Comparison of ENCODE assay signal across 13 cellular contexts in genomic region chr1:42282867-42283583, GRCh38. TPM values are rescaled to one million over a fixed set of nuclear protein-coding genes. Genes with fewer than 3 reads are reported as not detected.
DNase-seq lines count a peak whose midpoint lies in the region; ATAC-seq and TF ChIP-seq lines count a peak whose summit lies in the region.
"Had no signal": no experiment of that assay in that cellular context is flagged by ENCODE, and none has a peak within 500 bp of the region (broad histone marks: within the 10 kb centered on the region; RNA-seq: fewer than 3 reads in every experiment).

No MANE protein-coding gene starts in this region.

- H3K4me1 ChIP-seq in foreskin keratinocyte (peaks cover 13% of the 10 kb centered on the region), HAP-1 (peaks cover 16% of the 10 kb centered on the region)

- no peak for TF ChIP-seq CTCF in foreskin keratinocyte (conservative IDR thresholded peaks at IDR 0.05)

- no peaks in the 10 kb centered on the region for H3K36me3 ChIP-seq in HAP-1 (replicated peaks)
- H3K36me3 ChIP-seq: ascending aorta had no signal

- peaks cover 3% of the 10 kb centered on the region for H3K36me3 Mint-ChIP-seq in activated naive CD4-positive, alpha-beta T cell treated with anti-CD3 and anti-CD28 coated beads, Interleukin-2, amount 50 U/mL, for 24 hours
- peaks cover 7% of the 10 kb centered on the region for H3K36me3 Mint-ChIP-seq in activated naive CD4-positive, alpha-beta T cell treated with anti-CD3 and anti-CD28 coated beads, Interleukin-2, amount 10 ng/mL, durations not matched to agents 7 days and 5 days
- peaks cover 12% of the 10 kb centered on the region for H3K36me3 Mint-ChIP-seq in activated naive CD8-positive, alpha-beta T cell treated with anti-CD3 and anti-CD28 coated beads, Interleukin-2, amount 10 ng/mL, durations not matched to agents 7 days and 5 days

- no peaks in the 10 kb centered on the region for H3K9me3 ChIP-seq in HAP-1
- H3K9me3 ChIP-seq: ascending aorta had no signal

- peak overlapping the region; percentile 57 for H3K4me3 Mint-ChIP-seq in activated naive CD4-positive, alpha-beta T cell treated with anti-CD3 and anti-CD28 coated beads, Interleukin-2, amount 50 U/mL, for 24 hours
- H3K4me3 Mint-ChIP-seq in activated naive CD4-positive, alpha-beta T cell treated with anti-CD3 and anti-CD28 coated beads, Interleukin-2, amount 10 ng/mL, durations not matched to agents 7 days and 5 days: no peak overlapping the region
- H3K4me3 Mint-ChIP-seq in activated naive CD8-positive, alpha-beta T cell treated with anti-CD3 and anti-CD28 coated beads, Interleukin-2, amount 10 ng/mL, durations not matched to agents 7 days and 5 days: no peak overlapping the region

- H3K9me3 Mint-ChIP-seq in activated naive CD4-positive, alpha-beta T cell treated with anti-CD3 and anti-CD28 coated beads, Interleukin-2, amount 50 U/mL, for 24 hours: no peaks in the 10 kb centered on the region
- H3K9me3 Mint-ChIP-seq in activated naive CD4-positive, alpha-beta T cell treated with anti-CD3 and anti-CD28 coated beads, Interleukin-2, amount 10 ng/mL, durations not matched to agents 7 days and 5 days: no peaks in the 10 kb centered on the region
- H3K9me3 Mint-ChIP-seq in activated naive CD8-positive, alpha-beta T cell treated with anti-CD3 and anti-CD28 coated beads, Interleukin-2, amount 10 ng/mL, durations not matched to agents 7 days and 5 days: no peaks in the 10 kb centered on the region

- no peak overlapping the region for H3K4me3 ChIP-seq in HAP-1
- H3K4me3 ChIP-seq: ascending aorta had no signal

- no peak overlapping the region for H3K27ac ChIP-seq in foreskin keratinocyte
- H3K27ac ChIP-seq: ascending aorta had no signal

- ATAC-seq in activated naive CD8-positive, alpha-beta T cell treated with anti-CD3 and anti-CD28 coated beads, Interleukin-2, amount 10 ng/mL, durations not matched to agents 7 days and 5 days (ENCODE audit: low read depth): peak; percentile 36
- ATAC-seq in foreskin keratinocyte: peak; percentile 73
- no peak for ATAC-seq in HG03097 (IDR thresholded peaks at IDR 0.05; ENCODE audit: low FRiP score, unreplicated experiment)

- DNase-seq in activated naive CD4-positive, alpha-beta T cell treated with anti-CD3 and anti-CD28 coated beads, Interleukin-2, amount 10 ng/mL, durations not matched to agents 7 days and 5 days: no peak
- DNase-seq in activated naive CD8-positive, alpha-beta T cell treated with anti-CD3 and anti-CD28 coated beads, Interleukin-2, amount 10 ng/mL, durations not matched to agents 7 days and 5 days: no peak
- DNase-seq in foreskin keratinocyte (peak in 1 of 2 donors; percentile 39), HAP-1 (ENCODE audit: low spot score in 2 of 2) (no peak), SHP77 (lab: John Stamatoyannopoulos, UW) (no peak), mesenteric fat pad (ENCODE audit: low spot score) (no peak)
- DNase-seq: activated CD4-positive, alpha-beta T cell treated with anti-CD3 and anti-CD28 coated beads, Interleukin-2, amount 50 U/mL, for 1 hour; mesenchymal stem cell; NCI-H524 treated with DMSO at 0.1 percent for 48 hours; retina had no signal

- CTCF ChIA-PET in activated naive CD4-positive, alpha-beta T cell treated with anti-CD3 and anti-CD28 coated beads, Interleukin-2, amount 10 ng/mL, durations not matched to agents 7 days and 5 days (lab: Charles Lee): no interaction called here

- no peaks in the 10 kb centered on the region for H3K27me3 Mint-ChIP-seq in activated naive CD4-positive, alpha-beta T cell treated with anti-CD3 and anti-CD28 coated beads, Interleukin-2, amount 50 U/mL, for 24 hours
- H3K27me3 Mint-ChIP-seq in activated naive CD4-positive, alpha-beta T cell treated with anti-CD3 and anti-CD28 coated beads, Interleukin-2, amount 10 ng/mL, durations not matched to agents 7 days and 5 days: no peaks in the 10 kb centered on the region
- no peaks in the 10 kb centered on the region for H3K27me3 Mint-ChIP-seq in activated naive CD8-positive, alpha-beta T cell treated with anti-CD3 and anti-CD28 coated beads, Interleukin-2, amount 10 ng/mL, durations not matched to agents 7 days and 5 days

- peaks cover 72% of the 10 kb centered on the region for H3K4me1 Mint-ChIP-seq in activated naive CD4-positive, alpha-beta T cell treated with anti-CD3 and anti-CD28 coated beads, Interleukin-2, amount 50 U/mL, for 24 hours
- peaks cover 23% of the 10 kb centered on the region for H3K4me1 Mint-ChIP-seq in activated naive CD4-positive, alpha-beta T cell treated with anti-CD3 and anti-CD28 coated beads, Interleukin-2, amount 10 ng/mL, durations not matched to agents 7 days and 5 days
- peaks cover 25% of the 10 kb centered on the region for H3K4me1 Mint-ChIP-seq in activated naive CD8-positive, alpha-beta T cell treated with anti-CD3 and anti-CD28 coated beads, Interleukin-2, amount 10 ng/mL, durations not matched to agents 7 days and 5 days

- POLR2A ChIA-PET in activated naive CD8-positive, alpha-beta T cell treated with anti-CD3 and anti-CD28 coated beads, Interleukin-2, amount 10 ng/mL, durations not matched to agents 7 days and 5 days (lab: Charles Lee): no interaction called here

- peak overlapping the region; percentile 80 for H3K27ac Mint-ChIP-seq in activated naive CD4-positive, alpha-beta T cell treated with anti-CD3 and anti-CD28 coated beads, Interleukin-2, amount 50 U/mL, for 24 hours
- H3K27ac Mint-ChIP-seq in activated naive CD4-positive, alpha-beta T cell treated with anti-CD3 and anti-CD28 coated beads, Interleukin-2, amount 10 ng/mL, durations not matched to agents 7 days and 5 days: no peak overlapping the region
- no peak overlapping the region for H3K27ac Mint-ChIP-seq in activated naive CD8-positive, alpha-beta T cell treated with anti-CD3 and anti-CD28 coated beads, Interleukin-2, amount 10 ng/mL, durations not matched to agents 7 days and 5 days

- in situ Hi-C loops in HAP-1 (cut with MboI; ENCODE audit: low sequenced_read_pairs): no loop called here

- no peaks in the 10 kb centered on the region for H3K27me3 ChIP-seq in foreskin keratinocyte
- H3K27me3 ChIP-seq in HAP-1 (ENCODE audit: low read depth): no peaks in the 10 kb centered on the region
- H3K27me3 ChIP-seq: ascending aorta had no signal

RNA-seq across cellular contexts. Expression of gene FOXJ3, which starts 52.0 kb away (rescaled TPM):
- 10 to 100 TPM; 59.1 to 61.1 TPM for total RNA-seq in activated naive CD8-positive, alpha-beta T cell treated with anti-CD3 and anti-CD28 coated beads, Interleukin-2, amount 10 ng/mL, durations not matched to agents 7 days and 5 days
- total RNA-seq in foreskin keratinocyte (24.0 and 24.5 TPM in 2 replicates), mesenteric fat pad (62.1 TPM)
- 8.8 and 10.5 TPM in 2 replicates for polyA plus RNA-seq in foreskin keratinocyte
